Comparison of ENCODE assay signal across 14 cellular contexts in the genomic region with DNA sequence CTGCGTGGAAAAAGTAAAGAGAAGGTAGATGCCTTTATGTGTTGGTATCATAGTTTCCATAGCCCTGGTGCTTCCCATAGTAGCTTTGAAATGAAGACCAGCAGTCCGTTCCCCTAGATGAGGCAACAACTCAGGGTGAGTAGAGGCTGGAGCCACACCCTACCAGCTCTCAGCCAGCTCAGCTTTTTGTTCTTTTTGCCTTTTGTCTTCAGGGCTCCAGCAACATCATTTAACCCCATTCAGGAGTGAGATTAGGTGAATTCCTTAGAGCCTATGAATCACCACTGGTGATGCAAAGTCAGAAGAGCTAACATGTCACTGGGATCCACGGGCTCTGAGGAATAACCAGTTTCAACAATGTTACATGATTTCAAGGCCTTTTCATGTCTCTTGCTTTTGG. TPM values are rescaled to one million over a fixed set of nuclear protein-coding genes. Genes with fewer than 3 reads are reported as not detected.
DNase-seq lines count a peak whose midpoint lies in the region; ATAC-seq and TF ChIP-seq lines count a peak whose summit lies in the region.
"Had no signal": no experiment of that assay in that cellular context is flagged by ENCODE, and none has a peak within 500 bp of the region (broad histone marks: within the 10 kb centered on the region; RNA-seq: fewer than 3 reads in every experiment).

No MANE protein-coding gene starts in this region.

- TF ChIP-seq CTCF in GM12865 (IDR thresholded peaks at IDR 0.05; ENCODE audit: insufficient read depth, low read depth, low read length, missing control alignments), result no peak
- no peak for TF ChIP-seq CTCF in CD8-positive, alpha-beta T cell (IDR thresholded peaks at IDR 0.05)

- no peaks in the 10 kb centered on the region for H3K9me3 ChIP-seq in MG63
- no peaks in the 10 kb centered on the region for H3K9me3 ChIP-seq in naive thymus-derived CD4-positive, alpha-beta T cell (ENCODE audit: control insufficient read depth in 2 of 3, low read length in 3 of 3)
- H3K9me3 ChIP-seq in CD8-positive, alpha-beta T cell (ENCODE audit: low read length), result no peaks in the 10 kb centered on the region

- H3K4me3 ChIP-seq in GM12865 (ENCODE audit: low read depth, low read length) (no peak overlapping the region), MG63 (no peak overlapping the region)
- no peak overlapping the region for H3K4me3 ChIP-seq in naive thymus-derived CD4-positive, alpha-beta T cell (ENCODE audit: low read length)
- no peak overlapping the region for H3K4me3 ChIP-seq in CD8-positive, alpha-beta T cell (ENCODE audit: low read depth, low read length)

- no peak overlapping the region for H3K4me3 Mint-ChIP-seq in naive thymus-derived CD4-positive, alpha-beta T cell
- H3K4me3 Mint-ChIP-seq in CD8-positive, alpha-beta T cell, result no peak overlapping the region
- H3K4me3 Mint-ChIP-seq: IgD-negative memory B cell; naive thymus-derived CD8-positive, alpha-beta T cell had no signal

- H3K27ac ChIP-seq in naive thymus-derived CD4-positive, alpha-beta T cell (ENCODE audit: low read depth, low read length), result no peak overlapping the region
- no peak overlapping the region for H3K27ac ChIP-seq in CD8-positive, alpha-beta T cell (ENCODE audit: low read depth, low read length)

- H3K36me3 ChIP-seq in MG63, result no peaks in the 10 kb centered on the region
- no peaks in the 10 kb centered on the region for H3K36me3 ChIP-seq in naive thymus-derived CD4-positive, alpha-beta T cell (ENCODE audit: control insufficient read depth in 2 of 3, insufficient read depth in 3 of 3, low read length in 3 of 3)
- no peaks in the 10 kb centered on the region for H3K36me3 ChIP-seq in CD8-positive, alpha-beta T cell (ENCODE audit: insufficient read depth, low read length)

- no peaks in the 10 kb centered on the region for H3K27me3 Mint-ChIP-seq in naive thymus-derived CD4-positive, alpha-beta T cell
- H3K27me3 Mint-ChIP-seq in CD8-positive, alpha-beta T cell (ENCODE audit: low read depth), result no peaks in the 10 kb centered on the region
- H3K27me3 Mint-ChIP-seq: IgD-negative memory B cell had no signal

- peaks cover 0 to 2% (median 0%) of the 10 kb centered on the region in 5 donors for H3K36me3 Mint-ChIP-seq in naive thymus-derived CD4-positive, alpha-beta T cell
- H3K36me3 Mint-ChIP-seq in CD8-positive, alpha-beta T cell, result no peaks in the 10 kb centered on the region
- H3K36me3 Mint-ChIP-seq: IgD-negative memory B cell; naive thymus-derived CD8-positive, alpha-beta T cell had no signal

- DNase-seq in GM12865 (ENCODE audit: low read depth), result peak; percentile 11
- DNase-seq in MG63, result peak; percentile 2
- DNase-seq in dedifferentiated amniotic fluid mesenchymal stem cell (ENCODE audit: extremely low spot score), result peak; percentile 29
- DNase-seq in naive thymus-derived CD4-positive, alpha-beta T cell, result no peak
- DNase-seq in GM19240 (ENCODE audit: insufficient read length, low spot score), result no peak
- DNase-seq in CD8-positive, alpha-beta T cell, result no peak
- DNase-seq: activated gamma-delta T cell; DMS 273 treated with DMSO at 0.1 percent for 48 hours; effector memory CD4-positive, alpha-beta T cell; naive thymus-derived CD8-positive, alpha-beta T cell; NCI-H2029 treated with DMSO at 0.1 percent for 48 hours had no signal

- ATAC-seq in naive thymus-derived CD4-positive, alpha-beta T cell, result peak; percentile 79
- no peak for ATAC-seq in GM19467 (IDR thresholded peaks at IDR 0.05; ENCODE audit: unreplicated experiment)
- ATAC-seq in CD8-positive, alpha-beta T cell, result no peak
- ATAC-seq: naive thymus-derived CD8-positive, alpha-beta T cell; Panc1 had no signal

- peaks cover 5 to 19% (median 9%) of the 10 kb centered on the region in 7 donors for H3K4me1 Mint-ChIP-seq in naive thymus-derived CD4-positive, alpha-beta T cell
- H3K4me1 Mint-ChIP-seq in CD8-positive, alpha-beta T cell (ENCODE audit: low read depth), result no peaks in the 10 kb centered on the region

- POLR2A ChIA-PET in naive thymus-derived CD4-positive, alpha-beta T cell (lab: Charles Lee), result interaction anchor here (1.1 to 2.5 kb wide), 4 partner anchors 10 to 15 kb away, joined by 4 to 7 read pairs (median 6); no protein-coding TSS in a partner anchor
- POLR2A ChIA-PET in CD8-positive, alpha-beta T cell (lab: Charles Lee), result interaction anchor here (1.0 to 2.8 kb wide), 3 partner anchors 10 to 13 kb away, joined by 3 to 10 read pairs (median 3); partner anchors contain the start of gene SESN3

- intact Hi-C loops in naive thymus-derived CD4-positive, alpha-beta T cell (cut with micrococcal nuclease), result no loop called here
- intact Hi-C loops in CD8-positive, alpha-beta T cell (cut with DNase I, micrococcal nuclease), result no loop called here

- peaks cover 0 to 2% (median 0%) of the 10 kb centered on the region in 11 donors for H3K9me3 Mint-ChIP-seq in naive thymus-derived CD4-positive, alpha-beta T cell
- no peaks in the 10 kb centered on the region for H3K9me3 Mint-ChIP-seq in CD8-positive, alpha-beta T cell
- H3K9me3 Mint-ChIP-seq: naive thymus-derived CD8-positive, alpha-beta T cell had no signal

- H3K27me3 ChIP-seq in MG63, result no peaks in the 10 kb centered on the region; the same call in 1 of the 2 replicates
- H3K27me3 ChIP-seq in naive thymus-derived CD4-positive, alpha-beta T cell (ENCODE audit: control insufficient read depth in 2 of 2, insufficient read depth in 2 of 2, low read length in 2 of 2), result no peaks in the 10 kb centered on the region
- H3K27me3 ChIP-seq in CD8-positive, alpha-beta T cell (ENCODE audit: insufficient read depth, low read length), result no peaks in the 10 kb centered on the region

- H3K4me1 ChIP-seq in naive thymus-derived CD4-positive, alpha-beta T cell (ENCODE audit: control insufficient read depth in 2 of 2, insufficient read depth in 2 of 2, low read length in 2 of 2), result no peaks in the 10 kb centered on the region
- H3K4me1 ChIP-seq in CD8-positive, alpha-beta T cell (ENCODE audit: insufficient read depth, low read length), result no peaks in the 10 kb centered on the region

- CTCF ChIA-PET in naive thymus-derived CD4-positive, alpha-beta T cell (lab: Charles Lee), result interaction anchor here (1.1 to 2.2 kb wide), 2 partner anchors 9 to 53 kb away, joined by 3 to 5 read pairs; no protein-coding TSS in a partner anchor
- CTCF ChIA-PET in CD8-positive, alpha-beta T cell (lab: Charles Lee), result interaction anchor here (1.2 to 1.8 kb wide), 2 partner anchors 10 to 461 kb away, joined by 4 to 6 read pairs; no protein-coding TSS in a partner anchor

- no peak overlapping the region for H3K27ac Mint-ChIP-seq in naive thymus-derived CD4-positive, alpha-beta T cell
- no peak overlapping the region for H3K27ac Mint-ChIP-seq in CD8-positive, alpha-beta T cell
- H3K27ac Mint-ChIP-seq: IgD-negative memory B cell; naive thymus-derived CD8-positive, alpha-beta T cell had no signal

RNA-seq across cellular contexts. Expression of gene SESN3, which starts 14.0 kb away (rescaled TPM):
- total RNA-seq in MG63 (2014; rRNA removed; shearing (Covaris generic); ENCODE audit: low replicate concordance), result 0.69 and 0.79 TPM in 2 replicates
- 100 to 1,000 TPM in 3 of 5 experiments, 10 to 100 TPM in 2; 77.5 to 262 (median 133) TPM for total RNA-seq in naive thymus-derived CD4-positive, alpha-beta T cell
- polyA plus RNA-seq in naive thymus-derived CD4-positive, alpha-beta T cell, result 1 to 10 TPM; 4.2 TPM
- total RNA-seq in CD8-positive, alpha-beta T cell, result 10 to 100 TPM; 30.9 to 31.5 TPM

Comparison
In these comparisons a context has a peak if more than half of its experiments do, and no peak if none do; other contexts are left out.
1. DNase-seq: peak in GM12865 (single experiment), MG63 (single experiment) and dedifferentiated amniotic fluid mesenchymal stem cell (single experiment); none in naive thymus-derived CD4-positive, alpha-beta T cell (0 of 9), GM19240 (single experiment) and CD8-positive, alpha-beta T cell (0 of 7).
2. RNA of gene SESN3, which starts 14.0 kb away (total RNA-seq): 77.5 to 262 TPM in naive thymus-derived CD4-positive, alpha-beta T cell and 30.9 to 31.5 TPM in CD8-positive, alpha-beta T cell; 0.69 to 0.79 TPM in MG63; every median in the first group is over 10 times any median in the second.